ENCODE assay signal across 1 cellular context in the genomic region with DNA sequence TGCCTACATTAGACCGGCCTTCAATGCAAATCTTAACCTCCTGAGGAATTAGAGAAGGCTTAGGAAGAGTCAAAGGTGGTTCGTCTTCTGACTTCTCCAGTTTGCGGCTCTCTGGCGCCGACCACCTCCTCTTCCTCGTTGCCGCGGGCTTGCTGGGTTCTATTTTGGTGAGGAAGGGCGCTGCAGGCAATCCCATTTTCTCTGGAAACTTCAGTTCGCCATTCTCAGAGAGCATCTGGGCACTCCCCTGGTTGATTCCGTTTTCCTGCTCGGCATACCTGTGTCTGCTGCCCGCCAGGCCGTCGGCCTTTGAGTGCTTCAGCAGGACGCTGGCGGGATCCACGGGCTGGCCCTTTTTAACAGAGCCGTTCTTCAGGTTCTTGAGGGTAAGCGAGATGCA.
A peak's percentile ranks its signal among the peaks of the same experiment; 100 is the strongest.
TF ChIP-seq lines count a peak whose summit lies in the region.

No MANE protein-coding gene starts in this region.

TF ChIP-seq in K562, 482 proteins besides CTCF, POLR2A, EP300 and RAD21:
- TF ChIP-seq BMI1 (IDR thresholded peaks at IDR 0.05; ENCODE audit: low read length) (no peak), ZNF23 (CRISPR knock-in tag; IDR thresholded peaks at IDR 0.05) (no peak), ZBTB33 (CRISPR knock-in tag; IDR thresholded peaks at IDR 0.05) (0 out of 2 replicates have a peak, but pooled peaks have one; percentile 17), SMAD1 (IDR thresholded peaks at IDR 0.05; ENCODE audit: low read depth, low read length, partially characterized antibody) (no peak), SIRT6 (IDR thresholded peaks at IDR 0.05; ENCODE audit: low read depth, low read length) (no peak)
